Comparison of ENCODE assay signal across 8 cellular contexts in genomic region chr12:3753549-3754284, GRCh38. TPM values are rescaled to one million over a fixed set of nuclear protein-coding genes. Genes with fewer than 3 reads are reported as not detected.
DNase-seq lines count a peak whose midpoint lies in the region; ATAC-seq, FAIRE-seq and TF ChIP-seq lines count a peak whose summit lies in the region.

No MANE protein-coding gene starts in this region.

- no peaks in the 10 kb centered on the region for H3K9me3 ChIP-seq in effector memory CD4-positive, alpha-beta T cell (ENCODE audit: control insufficient read depth, low read length)
- H3K9me3 ChIP-seq in neutrophil (no peaks in the 10 kb centered on the region), kidney (ENCODE audit: control insufficient read depth in 1 of 2, low read length in 2 of 2) (no peaks in the 10 kb centered on the region)

- H3K4me3 ChIP-seq in GM08714 (ENCODE audit: low read length) = peak overlapping the region; percentile 77; the same call in 1 of the 2 replicates
- peak overlapping the region; percentile 72 for H3K4me3 ChIP-seq in effector memory CD4-positive, alpha-beta T cell (ENCODE audit: insufficient read depth, low read depth, low read length, poor library complexity, severe bottlenecking)
- H3K4me3 ChIP-seq in neutrophil (ENCODE audit: low read depth in 1 of 2, low read length in 1 of 2) = peak overlapping the region; percentile 71 to 86
- H3K4me3 ChIP-seq in lower leg skin (ENCODE audit: low read depth, poor library complexity, severe bottlenecking) = no peak overlapping the region
- H3K4me3 ChIP-seq in kidney (ENCODE audit: low read length in 2 of 2) = peak overlapping the region in 1 of 2 donors; percentile 57

- no peak for TF ChIP-seq CTCF in neutrophil (IDR thresholded peaks at IDR 0.05)
- TF ChIP-seq CTCF in lower leg skin (IDR thresholded peaks at IDR 0.05) = no peak
- TF ChIP-seq CTCF in kidney (IDR thresholded peaks at IDR 0.05; ENCODE audit: borderline replicate concordance, extremely low read depth, insufficient read depth) = no peak

- 44 to 57% methylated on average over 9 of the region's 9 CpGs for WGBS in lower leg skin, 2 donors

- no peak overlapping the region for H3K9ac ChIP-seq in kidney (ENCODE audit: low read length in 2 of 2)

- DNase-seq in NCI-H2171 (lab: John Stamatoyannopoulos, UW) = peak; percentile 29
- DNase-seq in effector memory CD4-positive, alpha-beta T cell = no peak
- DNase-seq in lower leg skin (ENCODE audit: low spot score in 2 of 2) = no peak
- no peak for DNase-seq in kidney

- no peaks in the 10 kb centered on the region for H3K27me3 ChIP-seq in effector memory CD4-positive, alpha-beta T cell (replicated peaks; ENCODE audit: control insufficient read depth, insufficient read depth, low read length, poor library complexity, severe bottlenecking)
- H3K27me3 ChIP-seq in neutrophil = no peaks in the 10 kb centered on the region

- H3K4me1 ChIP-seq in effector memory CD4-positive, alpha-beta T cell (ENCODE audit: control insufficient read depth, insufficient read depth, low read length, poor library complexity, severe bottlenecking) = peaks cover 36% of the 10 kb centered on the region
- H3K4me1 ChIP-seq in neutrophil (ENCODE audit: control insufficient read depth in 1 of 2, insufficient read depth in 1 of 2, low read depth in 1 of 2, low read length in 1 of 2) (peaks cover 47 to 55% of the 10 kb centered on the region in 2 experiments), kidney (ENCODE audit: control insufficient read depth in 1 of 2, insufficient read depth in 1 of 2, low read depth in 1 of 2, low read length in 2 of 2) (peaks cover 0 to 4% of the 10 kb centered on the region in 2 donors)

- intact Hi-C loops in lower leg skin (cut with DNase I; ENCODE audit: low total_unique reads) = no loop called here
- intact Hi-C loops in kidney (cut with DNase I) = no loop called here

- no peaks in the 10 kb centered on the region for H3K36me3 ChIP-seq in effector memory CD4-positive, alpha-beta T cell (ENCODE audit: control insufficient read depth, insufficient read depth, low read length)
- H3K36me3 ChIP-seq in neutrophil (no peaks in the 10 kb centered on the region), kidney (ENCODE audit: control insufficient read depth in 1 of 2, insufficient read depth in 2 of 2, low read length in 2 of 2) (no peaks in the 10 kb centered on the region)

- no peak for FAIRE-seq in kidney (lab: Jason Lieb, UNC)

- H3K27ac ChIP-seq in effector memory CD4-positive, alpha-beta T cell (ENCODE audit: insufficient read depth, low read length, poor library complexity, severe bottlenecking) = peak overlapping the region; percentile 93
- H3K27ac ChIP-seq in neutrophil (peak overlapping the region; percentile 90), kidney (ENCODE audit: low read depth in 2 of 2, low read length in 2 of 2) (no peak overlapping the region)

- ATAC-seq in GM21717 (IDR thresholded peaks at IDR 0.05; ENCODE audit: unreplicated experiment) (no peak), esophagus mucosa (no peak)

- TF ChIP-seq POLR2A in lower leg skin (IDR thresholded peaks at IDR 0.05) = no peak

RNA-seq across cellular contexts. Expression of gene CRACR2A, which starts 0.8 kb away (rescaled TPM):
- total RNA-seq in lower leg skin (10 to 100 TPM in 1 of 4 donors, 1 to 10 TPM in 3; 1.4 to 14.4 (median 6.6) TPM), kidney (6.1 TPM), esophagus mucosa (3.0 TPM)
- polyA plus RNA-seq in kidney (ENCODE audit: insufficient read depth, low read depth, low replicate concordance) = 0.22 TPM

Comparison
In these comparisons a context has a peak if more than half of its experiments do, and no peak if none do; other contexts are left out.
1. H3K27ac ChIP-seq: peak in effector memory CD4-positive, alpha-beta T cell (single experiment) and neutrophil (single experiment); none in kidney (0 of 2).